21 cellular contexts compared by ENCODE assay signal in genomic region chr14:59202031-59202430, GRCh38.
"Had no signal": no experiment of that assay in that cellular context is flagged by ENCODE, and none has a peak within 500 bp of the region (broad histone marks: within the 10 kb centered on the region; RNA-seq: fewer than 3 reads in every experiment).

No MANE protein-coding gene starts in this region.

- H3K27ac Mint-ChIP-seq: activated CD4-positive, alpha-beta T cell treated with anti-CD3 and anti-CD28 coated beads, Interleukin-2, amount 10 ng/mL, durations not matched to agents 7 days and 5 days; activated T-helper 2 cell treated with anti-CD3 and anti-CD28 coated beads, Interferon-gamma antibody, Interleukin-2, Interleukin-4, amounts not matched to agents 10 μg/mL and 5 μg/mL and 100 μg/mL, durations not matched to agents 14 hours and 24 hours and 36 hours; memory B cell; stimulated activated naive CD8-positive, alpha-beta T cell treated with anti-CD3 and anti-CD28 coated beads, Interleukin-15, Interleukin-2, amounts not matched to agents 100 ng/mL and 50 ng/mL, for 24 hours had no signal

- H3K27me3 Mint-ChIP-seq: activated CD4-positive, alpha-beta T cell treated with anti-CD3 and anti-CD28 coated beads, Interleukin-2, amount 10 ng/mL, durations not matched to agents 7 days and 5 days; memory B cell; stimulated activated naive CD8-positive, alpha-beta T cell treated with anti-CD3 and anti-CD28 coated beads, Interleukin-15, Interleukin-2, amounts not matched to agents 100 ng/mL and 50 ng/mL, for 24 hours had no signal

- H3K27me3 ChIP-seq: esophagus muscularis mucosa, gastroesophageal sphincter, heart left ventricle, neutrophil, suprapubic skin, transverse colon, uterus had no signal

- H3K9me3 Mint-ChIP-seq: activated CD4-positive, alpha-beta T cell treated with anti-CD3 and anti-CD28 coated beads, Interleukin-2, amount 10 ng/mL, durations not matched to agents 7 days and 5 days; activated T-helper 2 cell treated with anti-CD3 and anti-CD28 coated beads, Interferon-gamma antibody, Interleukin-2, Interleukin-4, amounts not matched to agents 10 μg/mL and 5 μg/mL and 100 μg/mL, durations not matched to agents 14 hours and 24 hours and 36 hours; memory B cell; stimulated activated naive CD8-positive, alpha-beta T cell treated with anti-CD3 and anti-CD28 coated beads, Interleukin-15, Interleukin-2, amounts not matched to agents 100 ng/mL and 50 ng/mL, for 24 hours had no signal

- H3K4me3 Mint-ChIP-seq: activated CD4-positive, alpha-beta T cell treated with anti-CD3 and anti-CD28 coated beads, Interleukin-2, amount 10 ng/mL, durations not matched to agents 7 days and 5 days; memory B cell; stimulated activated naive CD8-positive, alpha-beta T cell treated with anti-CD3 and anti-CD28 coated beads, Interleukin-15, Interleukin-2, amounts not matched to agents 100 ng/mL and 50 ng/mL, for 24 hours had no signal

- H3K4me3 ChIP-seq: esophagus muscularis mucosa, gastroesophageal sphincter, heart left ventricle, suprapubic skin, transverse colon, uterus had no signal

- H3K9me3 ChIP-seq: esophagus muscularis mucosa, gastroesophageal sphincter, heart left ventricle, neutrophil, suprapubic skin, transverse colon, uterus had no signal

- H3K27ac ChIP-seq: heart left ventricle, neutrophil, suprapubic skin, transverse colon, uterus had no signal

- FAIRE-seq: astrocyte, bronchial epithelial cell, endothelial cell of umbilical vein had no signal

- ATAC-seq: gastroesophageal sphincter, left ventricle myocardium superior had no signal

- DNase-seq: activated CD4-positive, alpha-beta T cell treated with anti-CD3 and anti-CD28 coated beads, Interleukin-2, amount 10 ng/mL, durations not matched to agents 7 days and 5 days; activated naive CD4-positive, alpha-beta T cell treated with Interleukin-2 at 50 U/mL for 16 hours; activated T-cell treated with anti-CD3 and anti-CD28 coated beads for 4 hours; effector CD8-positive, alpha-beta T cell; heart left ventricle; kidney glomerular epithelial cell; left ventricle myocardium superior; posterior cingulate gyrus; T1000; transverse colon; uterus had no signal

- H3K36me3 ChIP-seq: esophagus muscularis mucosa, gastroesophageal sphincter, heart left ventricle, neutrophil, suprapubic skin, transverse colon, uterus had no signal
